18 cellular contexts compared by ENCODE assay signal in the genomic region with DNA sequence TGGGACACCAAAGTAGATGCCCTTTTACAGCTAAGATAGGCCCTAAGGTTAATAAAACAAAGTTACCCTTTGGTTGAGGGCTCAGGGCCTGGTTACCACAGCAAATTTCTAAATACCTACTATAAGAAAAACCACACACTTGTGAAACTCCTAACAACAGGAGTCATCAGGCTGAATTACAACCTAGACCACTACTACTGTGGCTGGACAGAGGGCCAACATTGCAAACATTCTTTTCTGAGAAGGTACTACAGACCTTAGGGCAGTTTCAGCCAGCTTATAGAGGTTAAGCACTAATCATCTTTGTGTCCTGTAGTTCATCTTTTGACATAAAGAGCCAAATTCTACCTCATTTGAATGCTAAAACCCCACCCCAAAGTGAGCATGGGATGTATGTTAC.
A peak's percentile ranks its signal among the peaks of the same experiment; 100 is the strongest.
DNase-seq lines count a peak whose midpoint lies in the region; ATAC-seq and TF ChIP-seq lines count a peak whose summit lies in the region.
"Had no signal": no experiment of that assay in that cellular context is flagged by ENCODE, and none has a peak within 500 bp of the region (broad histone marks: within the 10 kb centered on the region; RNA-seq: fewer than 3 reads in every experiment).

No MANE protein-coding gene starts in this region.

- no peak overlapping the region for H3K9ac ChIP-seq in smooth muscle cell (ENCODE audit: low read depth)
- H3K9ac ChIP-seq: BLaER1 treated with 17β-estradiol and CSF1 and Interleukin-3, amounts not matched to agents 10 nM and 100 nM had no signal

- no peaks in the 10 kb centered on the region for H3K36me3 Mint-ChIP-seq in activated CD8-positive, alpha-beta T cell treated with anti-CD3 and anti-CD28 coated beads, Interleukin-2, amount 10 ng/mL, durations not matched to agents 7 days and 5 days (ENCODE audit: low read depth)

- H3K9me3 Mint-ChIP-seq in activated CD8-positive, alpha-beta T cell treated with anti-CD3 and anti-CD28 coated beads, Interleukin-2, amount 10 ng/mL, durations not matched to agents 7 days and 5 days (ENCODE audit: insufficient read depth) = no peaks in the 10 kb centered on the region

- no peaks in the 10 kb centered on the region for H3K27me3 Mint-ChIP-seq in activated CD8-positive, alpha-beta T cell treated with anti-CD3 and anti-CD28 coated beads, Interleukin-2, amount 10 ng/mL, durations not matched to agents 7 days and 5 days (ENCODE audit: low read depth)

- no peak overlapping the region for H3K4me3 Mint-ChIP-seq in activated CD8-positive, alpha-beta T cell treated with anti-CD3 and anti-CD28 coated beads, Interleukin-2, amount 10 ng/mL, durations not matched to agents 7 days and 5 days

- POLR2A ChIA-PET in activated CD8-positive, alpha-beta T cell treated with anti-CD3 and anti-CD28 coated beads, Interleukin-2, amount 10 ng/mL, durations not matched to agents 7 days and 5 days (lab: Charles Lee) = no interaction called here

- no peaks in the 10 kb centered on the region for H3K36me3 ChIP-seq in smooth muscle cell (ENCODE audit: low read depth)
- H3K36me3 ChIP-seq: BLaER1 treated with 17β-estradiol and CSF1 and Interleukin-3, amounts not matched to agents 10 nM and 100 nM; HAP-1 had no signal

- DNase-seq in SKM-1 treated with dmso at 0.1 percent for 144 hours (lab: John Stamatoyannopoulos, UW; ENCODE audit: unreplicated experiment) = peak; percentile 13
- DNase-seq in SKM-1 (lab: John Stamatoyannopoulos, UW; ENCODE audit: unreplicated experiment) = no peak
- peak; percentile 20 for DNase-seq in SW480 (ENCODE audit: low spot score)
- DNase-seq in glomerular visceral epithelial cell (ENCODE audit: extremely low spot score) = peak; percentile 72
- no peak for DNase-seq in smooth muscle cell (lab: John Stamatoyannopoulos, UW; ENCODE audit: unreplicated experiment)
- DNase-seq in activated CD8-positive, alpha-beta T cell treated with anti-CD3 and anti-CD28 coated beads, Interleukin-2, amount 10 ng/mL, durations not matched to agents 7 days and 5 days = no peak
- no peak for DNase-seq in activated CD8-positive, alpha-beta memory T cell treated with anti-CD3 and anti-CD28 coated beads, Interleukin-2, amount 50 U/mL, for 4 hours
- no peak for DNase-seq in iPS-NIHi11 (ENCODE audit: low spot score)
- DNase-seq: 8988T, DMS153, NCI-H1105 treated with DMSO at 0.1 percent for 48 hours, NCI-H1930, NCI-H2171, NCI-H774, SHP77 treated with DMSO at 0.1 percent for 48 hours had no signal

- no peak overlapping the region for H3K4me3 ChIP-seq in smooth muscle cell
- H3K4me3 ChIP-seq: BLaER1 treated with 17β-estradiol and CSF1 and Interleukin-3, amounts not matched to agents 10 nM and 100 nM; HAP-1 had no signal

- ATAC-seq in activated CD8-positive, alpha-beta T cell treated with anti-CD3 and anti-CD28 coated beads, Interleukin-2, amount 10 ng/mL, durations not matched to agents 7 days and 5 days = no peak
- ATAC-seq: Panc1 had no signal

- TF ChIP-seq CTCF in smooth muscle cell (IDR thresholded peaks at IDR 0.05; ENCODE audit: borderline replicate concordance, insufficient read depth, poor library complexity, severe bottlenecking) = no peak

- no peaks in the 10 kb centered on the region for H3K27me3 ChIP-seq in smooth muscle cell (ENCODE audit: low read depth)
- H3K27me3 ChIP-seq: BLaER1 treated with 17β-estradiol and CSF1 and Interleukin-3, amounts not matched to agents 10 nM and 100 nM had no signal

- no peak overlapping the region for H2AFZ ChIP-seq in smooth muscle cell (ENCODE audit: low read depth)

- no peaks in the 10 kb centered on the region for H3K4me1 Mint-ChIP-seq in activated CD8-positive, alpha-beta T cell treated with anti-CD3 and anti-CD28 coated beads, Interleukin-2, amount 10 ng/mL, durations not matched to agents 7 days and 5 days (ENCODE audit: low read depth)

- H3K27ac ChIP-seq in smooth muscle cell (ENCODE audit: low read depth) = peak overlapping the region; percentile 28
- H3K27ac ChIP-seq: BLaER1 treated with 17β-estradiol and CSF1 and Interleukin-3, amounts not matched to agents 10 nM and 100 nM had no signal

- no peak overlapping the region for H3K27ac Mint-ChIP-seq in activated CD8-positive, alpha-beta T cell treated with anti-CD3 and anti-CD28 coated beads, Interleukin-2, amount 10 ng/mL, durations not matched to agents 7 days and 5 days

- H3K4me2 ChIP-seq in smooth muscle cell = no peak overlapping the region
- H3K4me2 ChIP-seq: BLaER1 treated with 17β-estradiol and CSF1 and Interleukin-3, amounts not matched to agents 10 nM and 100 nM had no signal

- no peaks in the 10 kb centered on the region for H3K9me3 ChIP-seq in smooth muscle cell (replicated peaks; ENCODE audit: low read depth)
- H3K9me3 ChIP-seq: BLaER1 treated with 17β-estradiol and CSF1 and Interleukin-3, amounts not matched to agents 10 nM and 100 nM; HAP-1 had no signal

- CTCF ChIA-PET in activated CD8-positive, alpha-beta T cell treated with anti-CD3 and anti-CD28 coated beads, Interleukin-2, amount 10 ng/mL, durations not matched to agents 7 days and 5 days (lab: Charles Lee) = no interaction called here

- peaks cover 17% of the 10 kb centered on the region for H3K4me1 ChIP-seq in smooth muscle cell (ENCODE audit: low read depth)
- H3K4me1 ChIP-seq: BLaER1 treated with 17β-estradiol and CSF1 and Interleukin-3, amounts not matched to agents 10 nM and 100 nM; HAP-1 had no signal

- H3F3A ChIP-seq in smooth muscle cell (ENCODE audit: low read depth) = no peaks in the 10 kb centered on the region

- H3K79me2 ChIP-seq in smooth muscle cell (ENCODE audit: low read depth) = no peaks in the 10 kb centered on the region

- H4K20me1 ChIP-seq in smooth muscle cell (ENCODE audit: low read depth) = no peaks in the 10 kb centered on the region
- H4K20me1 ChIP-seq: BLaER1 treated with 17β-estradiol and CSF1 and Interleukin-3, amounts not matched to agents 10 nM and 100 nM had no signal

Comparison
In these comparisons a context has a peak if more than half of its experiments do, and no peak if none do; other contexts are left out.
1. DNase-seq: peak in SKM-1 treated with dmso at 0.1 percent for 144 hours (single experiment), SW480 (single experiment) and glomerular visceral epithelial cell (single experiment); none in SKM-1 (single experiment), smooth muscle cell (single experiment), activated CD8-positive, alpha-beta T cell treated with anti-CD3 and anti-CD28 coated beads, Interleukin-2, amount 10 ng/mL, durations not matched to agents 7 days and 5 days (single experiment), activated CD8-positive, alpha-beta memory T cell treated with anti-CD3 and anti-CD28 coated beads, Interleukin-2, amount 50 U/mL, for 4 hours (single experiment) and iPS-NIHi11 (single experiment).